8 cellular contexts compared by ENCODE assay signal in genomic region chr10:33333260-33334169, GRCh38. TPM values are rescaled to one million over a fixed set of nuclear protein-coding genes. Genes with fewer than 3 reads are reported as not detected.
DNase-seq lines count a peak whose midpoint lies in the region; ATAC-seq and TF ChIP-seq lines count a peak whose summit lies in the region.

No MANE protein-coding gene starts in this region.

- DNase-seq in activated naive CD4-positive, alpha-beta T cell treated with anti-CD3 and anti-CD28 coated beads for 36 hours: peak; percentile 43
- no peak for DNase-seq in activated naive CD4-positive, alpha-beta T cell treated with anti-CD3 and anti-CD28 coated beads, Interleukin-2, amount 50 U/mL, for 16 hours
- peak; percentile 25 for DNase-seq in NOMO-1 treated with dmso at 0.1 percent for 144 hours (lab: John Stamatoyannopoulos, UW; ENCODE audit: unreplicated experiment)
- no peak for DNase-seq in body of pancreas
- DNase-seq in lung (ENCODE audit: low spot score): no peak
- no peak for DNase-seq in type B pancreatic cell (ENCODE audit: extremely low spot score, unreplicated experiment)
- no peak for DNase-seq in midbrain (lab: John Stamatoyannopoulos, UW)

- peaks cover 22% of the 10 kb centered on the region for H3K4me1 Mint-ChIP-seq in activated naive CD4-positive, alpha-beta T cell treated with anti-CD3 and anti-CD28 coated beads for 36 hours (ENCODE audit: low read depth)
- peaks cover 33% of the 10 kb centered on the region for H3K4me1 Mint-ChIP-seq in type B pancreatic cell (ENCODE audit: unreplicated experiment)

- intact Hi-C loops in activated naive CD4-positive, alpha-beta T cell treated with anti-CD3 and anti-CD28 coated beads for 36 hours (cut with micrococcal nuclease): loop anchor here (1.0 to 10.0 kb wide), 5 partner anchors 84 to 947 kb away; no protein-coding TSS in a partner anchor
- intact Hi-C loops in body of pancreas (cut with DNase I): no loop called here

- H3K27ac ChIP-seq in body of pancreas (peak overlapping the region; percentile 61 to 95 (median 88)), lung (ENCODE audit: low read depth in 1 of 2, low read length in 1 of 2) (peak overlapping the region; percentile 94)

- WGBS in body of pancreas, 2 donors: 22 to 31% methylated on average over 9 of the region's 9 CpGs
- 9 to 11% methylated on average over 9 of the region's 9 CpGs for WGBS in lung, 2 donors

- CTCF ChIA-PET in activated naive CD4-positive, alpha-beta T cell treated with anti-CD3 and anti-CD28 coated beads for 36 hours (lab: Charles Lee): interaction anchor here (0.6 to 4.4 kb wide), 4 partner anchors 21 to 140 kb away, joined by 3 to 23 read pairs (median 5); no protein-coding TSS in a partner anchor

- no peak for ATAC-seq in body of pancreas
- no peak for ATAC-seq in lung (ENCODE audit: insufficient read depth, low FRiP score)
- ATAC-seq in GM19351 (IDR thresholded peaks at IDR 0.05; ENCODE audit: unreplicated experiment): no peak

- no peaks in the 10 kb centered on the region for H3K36me3 Mint-ChIP-seq in activated naive CD4-positive, alpha-beta T cell treated with anti-CD3 and anti-CD28 coated beads for 36 hours (ENCODE audit: low read depth)
- H3K36me3 Mint-ChIP-seq in type B pancreatic cell: peaks cover 19% of the 10 kb centered on the region

- H3K27me3 ChIP-seq in body of pancreas (no peaks in the 10 kb centered on the region), lung (ENCODE audit: control insufficient read depth, insufficient read depth) (no peaks in the 10 kb centered on the region)

- H3K27me3 Mint-ChIP-seq in activated naive CD4-positive, alpha-beta T cell treated with anti-CD3 and anti-CD28 coated beads for 36 hours (ENCODE audit: low read depth): peaks cover 47% of the 10 kb centered on the region
- H3K27me3 Mint-ChIP-seq in type B pancreatic cell: peaks cover 11% of the 10 kb centered on the region

- H3K36me3 ChIP-seq in body of pancreas (replicated peaks in 1 of 2; ENCODE audit: insufficient read depth in 1 of 2, low read depth in 2 of 2): no peaks in the 10 kb centered on the region
- H3K36me3 ChIP-seq in lung (ENCODE audit: control insufficient read depth in 2 of 2, insufficient read depth in 2 of 2, low read length in 2 of 2): peaks cover 1% of the 10 kb centered on the region in 2 donors

- H3K9me3 Mint-ChIP-seq in activated naive CD4-positive, alpha-beta T cell treated with anti-CD3 and anti-CD28 coated beads for 36 hours: no peaks in the 10 kb centered on the region
- no peaks in the 10 kb centered on the region for H3K9me3 Mint-ChIP-seq in type B pancreatic cell

- peak overlapping the region; percentile 64 for H3K4me3 Mint-ChIP-seq in activated naive CD4-positive, alpha-beta T cell treated with anti-CD3 and anti-CD28 coated beads for 36 hours
- peak overlapping the region; percentile 90 for H3K4me3 Mint-ChIP-seq in type B pancreatic cell

- no peak for TF ChIP-seq CTCF in body of pancreas (IDR thresholded peaks at IDR 0.05)
- TF ChIP-seq CTCF in lung (IDR thresholded peaks at IDR 0.05; ENCODE audit: control extremely low read depth, extremely low read depth): no peak
- no peak for TF ChIP-seq CTCF in type B pancreatic cell (conservative IDR thresholded peaks at IDR 0.05)

- H3K9me3 ChIP-seq in body of pancreas: no peaks in the 10 kb centered on the region
- no peaks in the 10 kb centered on the region for H3K9me3 ChIP-seq in lung (ENCODE audit: control insufficient read depth in 2 of 2, insufficient read depth in 1 of 2, low read length in 1 of 2)

- H3K4me3 ChIP-seq in body of pancreas (peak overlapping the region; percentile 5 to 40), lung (peak overlapping the region; percentile 77)

- peaks cover 44% of the 10 kb centered on the region for H3K4me1 ChIP-seq in body of pancreas
- peaks cover 0 to 11% of the 10 kb centered on the region in 2 donors for H3K4me1 ChIP-seq in lung (ENCODE audit: control insufficient read depth in 2 of 2, insufficient read depth in 2 of 2, low read length in 2 of 2)

- no peak for TF ChIP-seq POLR2A in body of pancreas (IDR thresholded peaks at IDR 0.05)

- H3K27ac Mint-ChIP-seq in activated naive CD4-positive, alpha-beta T cell treated with anti-CD3 and anti-CD28 coated beads for 36 hours: no peak overlapping the region
- peak overlapping the region; percentile 77 for H3K27ac Mint-ChIP-seq in type B pancreatic cell

RNA-seq across cellular contexts. Expression of gene NRP1, which starts 1.0 kb away (rescaled TPM):
- under 1 TPM in 1 of 2 experiments, not detected in 1; 0.10 TPM for total RNA-seq in activated naive CD4-positive, alpha-beta T cell treated with anti-CD3 and anti-CD28 coated beads for 36 hours
- 10 to 100 TPM; 37.6 to 62.6 TPM for total RNA-seq in body of pancreas
- total RNA-seq in lung: 100 to 1,000 TPM in 1 of 2 donors, 10 to 100 TPM in 1; 95.8 to 188 TPM
- polyA plus RNA-seq in lung: 10 to 100 TPM; 18.5 to 47.6 TPM
- total RNA-seq in type B pancreatic cell (ENCODE audit: low replicate concordance): 20.4 and 70.7 TPM in 2 replicates

Comparison
In these comparisons a context has a peak if more than half of its experiments do, and no peak if none do; other contexts are left out.
1. DNase-seq: peak in activated naive CD4-positive, alpha-beta T cell treated with anti-CD3 and anti-CD28 coated beads for 36 hours (single experiment) and NOMO-1 treated with dmso at 0.1 percent for 144 hours (single experiment); none in activated naive CD4-positive, alpha-beta T cell treated with anti-CD3 and anti-CD28 coated beads, Interleukin-2, amount 50 U/mL, for 16 hours (single experiment), body of pancreas (0 of 4), lung (single experiment), type B pancreatic cell (single experiment) and midbrain (single experiment).
2. RNA of gene NRP1, which starts 1.0 kb away (total RNA-seq): 95.8 to 188 TPM in lung, 20.4 to 70.7 TPM in type B pancreatic cell and 37.6 to 62.6 TPM in body of pancreas; 0.10 TPM in activated naive CD4-positive, alpha-beta T cell treated with anti-CD3 and anti-CD28 coated beads for 36 hours; every median in the first group is over 10 times any median in the second.